In genomic region chr11:100512475-100512874, GRCh38 we compare ENCODE assay signal across 15 cellular contexts.
"Had no signal": no experiment of that assay in that cellular context is flagged by ENCODE, and none has a peak within 500 bp of the region (broad histone marks: within the 10 kb centered on the region; RNA-seq: fewer than 3 reads in every experiment).

No MANE protein-coding gene starts in this region.

- H3K4me3 Mint-ChIP-seq: activated CD4-positive, alpha-beta memory T cell treated with anti-CD3 and anti-CD28 coated beads for 36 hours; activated naive CD8-positive, alpha-beta T cell; nephron progenitor cell had no signal

- H3K27me3 Mint-ChIP-seq: activated CD4-positive, alpha-beta memory T cell treated with anti-CD3 and anti-CD28 coated beads for 36 hours; activated naive CD8-positive, alpha-beta T cell had no signal

- ATAC-seq: gastrocnemius medialis; left colon; stimulated activated naive CD8-positive, alpha-beta T cell treated with anti-CD3 and anti-CD28 coated beads, Interleukin-15, Interleukin-2, amounts not matched to agents 100 U/mL and 50 U/mL, for 24 hours had no signal

- H3K4me1 Mint-ChIP-seq: nephron progenitor cell had no signal

- H3K36me3 Mint-ChIP-seq: activated CD4-positive, alpha-beta memory T cell treated with anti-CD3 and anti-CD28 coated beads for 36 hours; activated naive CD8-positive, alpha-beta T cell had no signal

- H3K27ac ChIP-seq: dorsolateral prefrontal cortex, esophagus squamous epithelium, gastrocnemius medialis, upper lobe of left lung, VCaP had no signal

- DNase-seq: activated CD4-positive, alpha-beta memory T cell treated with anti-CD3 and anti-CD28 coated beads for 36 hours; activated gamma-delta T cell; activated T-cell treated with anti-CD3 and anti-CD28 coated beads, Interleukin-2, amount 50 U/mL, for 48 hours; anterior cingulate cortex; dorsolateral prefrontal cortex; esophagus squamous epithelium; gastrocnemius medialis; left colon; nephron progenitor cell; stimulated activated CD4-positive, alpha-beta T cell treated with anti-CD3 and anti-CD28 coated beads, Interleukin-2, amount 100 ng/mL, for 48 hours; stimulated activated naive CD8-positive, alpha-beta T cell treated with anti-CD3 and anti-CD28 coated beads, Interleukin-15, Interleukin-2, amounts not matched to agents 100 U/mL and 50 U/mL, for 24 hours; T-helper 9 cell; upper lobe of left lung had no signal

- H3K9me3 Mint-ChIP-seq: nephron progenitor cell had no signal

- H3K27ac Mint-ChIP-seq: activated CD4-positive, alpha-beta memory T cell treated with anti-CD3 and anti-CD28 coated beads for 36 hours; activated naive CD8-positive, alpha-beta T cell; nephron progenitor cell had no signal
